ENCODE assay signal across 8 cellular contexts in the genomic region with DNA sequence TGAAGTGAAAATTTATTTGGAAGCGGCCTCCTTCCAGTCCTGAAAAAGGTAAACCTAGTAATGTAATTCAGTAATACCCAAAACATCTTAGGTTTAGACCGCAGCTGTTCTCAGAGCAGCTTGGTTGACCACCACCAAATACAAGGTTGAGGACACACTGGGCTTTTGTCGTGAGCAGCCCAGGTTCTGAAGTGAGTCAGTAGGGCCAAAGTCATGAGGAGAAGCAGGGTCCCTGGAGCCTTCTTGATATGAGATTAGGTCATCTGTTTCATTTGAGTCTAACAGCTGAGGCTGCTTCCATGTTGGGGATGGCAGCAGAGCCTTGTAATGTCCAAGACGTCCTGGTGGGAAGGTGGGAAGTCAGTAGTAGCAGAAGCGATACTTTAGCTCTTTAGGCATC. TPM values are rescaled to one million over a fixed set of nuclear protein-coding genes. Genes with fewer than 3 reads are reported as not detected.
DNase-seq lines count a peak whose midpoint lies in the region; ATAC-seq and TF ChIP-seq lines count a peak whose summit lies in the region.

No MANE protein-coding gene starts in this region.

- H3K36me3 ChIP-seq in SJCRH30: peaks cover 46% of the 10 kb centered on the region

- H3K27me3 ChIP-seq in SJCRH30: no peaks in the 10 kb centered on the region

- peaks cover 21% of the 10 kb centered on the region for H3K4me1 ChIP-seq in SJCRH30

- no peak for TF ChIP-seq CTCF in GM13977 (IDR thresholded peaks at IDR 0.05; ENCODE audit: extremely low read depth, insufficient read depth, missing control alignments)
- TF ChIP-seq CTCF in retinal pigment epithelial cell (conservative IDR thresholded peaks at IDR 0.05; ENCODE audit: low read depth, low read length): no peak
- no peak for TF ChIP-seq CTCF in omental fat pad (IDR thresholded peaks at IDR 0.05)

- no peak for ATAC-seq in omental fat pad (ENCODE audit: low FRiP score)

- H3K4me3 ChIP-seq in SJCRH30 (peak overlapping the region; percentile 77), retinal pigment epithelial cell (ENCODE audit: low read length) (peak overlapping the region; percentile 63)

- in situ Hi-C loops in GM13977 (cut with MboI; ENCODE audit: low pct_unique_long_range_greater_than_20kb, low sequenced_read_pairs, unreplicated experiment): no loop called here

- DNase-seq in GM13977 (ENCODE audit: low spot score): peak; percentile 61
- DNase-seq in SJCRH30: peak; percentile 66 to 76
- DNase-seq in fibroblast of gingiva (ENCODE audit: low read depth): peak; percentile 14
- DNase-seq in retinal pigment epithelial cell (ENCODE audit: low read depth): no peak
- no peak for DNase-seq in NCI-H526 (lab: John Stamatoyannopoulos, UW)
- no peak for DNase-seq in NK-92 (lab: John Stamatoyannopoulos, UW; ENCODE audit: unreplicated experiment)
- DNase-seq in activated CD8-positive, alpha-beta memory T cell treated with anti-CD3 and anti-CD28 coated beads, Interleukin-2, amount 50 U/mL, for 48 hours: no peak
- DNase-seq in omental fat pad (ENCODE audit: low spot score): no peak

- H3K27ac ChIP-seq in SJCRH30: peak overlapping the region; percentile 0; the same call in 1 of the 2 replicates

- H3K9me3 ChIP-seq in SJCRH30 (replicated peaks): no peaks in the 10 kb centered on the region

RNA-seq across cellular contexts. Expression of a gene that starts 2.2 kb away (rescaled TPM):
- 297 and 308 TPM in 2 replicates for total RNA-seq in SJCRH30 (2014; rRNA removed; shearing (Covaris generic))
- total RNA-seq in omental fat pad: 10 to 100 TPM; 77.0 to 80.7 (median 80.3) TPM

RNA-seq across cellular contexts. Expression of a gene that starts 39.6 kb away (rescaled TPM):
- 75.0 and 78.3 TPM in 2 replicates for total RNA-seq in SJCRH30 (2014; rRNA removed; shearing (Covaris generic))
- 10 to 100 TPM; 10.2 to 24.0 (median 13.2) TPM for total RNA-seq in omental fat pad

Comparison
In these comparisons a context has a peak if more than half of its experiments do, and no peak if none do; other contexts are left out.
1. DNase-seq: peak in GM13977 (single experiment), SJCRH30 (2 of 2) and fibroblast of gingiva (single experiment); none in retinal pigment epithelial cell (single experiment), NCI-H526 (0 of 2), NK-92 (single experiment), activated CD8-positive, alpha-beta memory T cell treated with anti-CD3 and anti-CD28 coated beads, Interleukin-2, amount 50 U/mL, for 48 hours (single experiment) and omental fat pad (single experiment).